1 cellular context compared by ENCODE assay signal in the genomic region with DNA sequence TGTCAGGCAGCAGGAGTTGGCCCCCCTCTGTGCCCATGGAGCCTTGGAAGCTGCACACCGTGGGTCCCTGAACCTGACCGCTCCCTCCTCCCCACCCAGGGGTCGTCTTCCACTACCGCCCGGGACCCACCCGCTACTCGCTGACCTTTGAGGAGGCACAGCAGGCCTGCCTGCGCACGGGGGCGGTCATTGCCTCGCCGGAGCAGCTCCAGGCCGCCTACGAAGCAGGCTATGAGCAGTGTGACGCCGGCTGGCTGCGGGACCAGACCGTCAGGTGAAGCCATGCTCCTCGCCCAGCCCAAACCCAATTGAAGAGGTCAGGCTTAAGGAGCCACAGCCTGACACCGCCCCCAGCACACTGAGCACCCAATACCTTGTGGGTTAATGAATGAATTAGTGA.
TF ChIP-seq lines count a peak whose summit lies in the region.

No MANE protein-coding gene starts in this region.

TF ChIP-seq in IMR-90, 13 proteins besides CTCF, POLR2A, EP300 and RAD21:
- TF ChIP-seq CHD1 (IDR thresholded peaks at IDR 0.05; ENCODE audit: low read depth, low read length) (no peak), MXI1 (IDR thresholded peaks at IDR 0.05; ENCODE audit: borderline replicate concordance, low read depth, low read length) (no peak), MAFK (IDR thresholded peaks at IDR 0.05; ENCODE audit: low read depth, low read length) (no peak), CEBPB (IDR thresholded peaks at IDR 0.05; ENCODE audit: low read depth, low read length) (no peak)
TF ChIP-seq in IMR-90: peak in this region for 0.
